9 cellular contexts compared by ENCODE assay signal in the genomic region with DNA sequence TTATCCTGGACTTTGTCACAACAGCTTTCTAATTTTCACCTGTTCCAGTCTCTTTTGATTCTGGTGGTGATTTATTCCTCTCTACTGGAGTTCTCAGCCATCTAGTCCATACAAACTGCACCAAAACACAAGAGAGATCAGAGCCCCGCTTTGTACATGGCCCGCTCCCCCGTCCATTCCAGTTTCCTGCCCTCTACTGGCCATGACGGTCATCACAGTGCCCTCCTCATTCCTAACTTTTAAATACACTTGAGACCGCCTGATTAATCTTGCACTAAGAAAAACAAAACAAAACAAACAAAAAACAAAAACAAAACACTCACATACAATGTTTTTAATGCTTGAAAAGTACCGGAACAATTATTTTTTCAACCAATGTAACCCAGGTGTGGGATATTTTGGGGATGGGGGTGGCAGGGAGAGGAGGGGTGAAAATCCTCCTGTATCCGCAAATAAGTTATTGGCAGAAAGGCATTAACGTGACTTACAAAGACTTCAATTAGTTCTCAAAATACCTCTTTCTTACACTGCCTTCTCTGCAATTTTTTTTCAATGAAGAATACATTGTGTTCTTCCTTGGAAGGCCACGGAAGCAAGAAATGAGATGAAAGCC.
DNase-seq lines count a peak whose midpoint lies in the region; ATAC-seq, FAIRE-seq and TF ChIP-seq lines count a peak whose summit lies in the region.
"Had no signal": no experiment of that assay in that cellular context is flagged by ENCODE, and none has a peak within 500 bp of the region (broad histone marks: within the 10 kb centered on the region; RNA-seq: fewer than 3 reads in every experiment).

No MANE protein-coding gene starts in this region.

- DNase-seq in activated naive CD4-positive, alpha-beta T cell treated with anti-CD3 and anti-CD28 coated beads for 36 hours, result peak; percentile 17
- DNase-seq in activated naive CD4-positive, alpha-beta T cell treated with anti-CD3 and anti-CD28 coated beads, Interleukin-2, amount 10 ng/mL, durations not matched to agents 7 days and 5 days, result no peak
- DNase-seq in LoVo (ENCODE audit: low spot score) (peak; percentile 34), K562 (ENCODE audit: extremely low read depth in 1 of 4, low spot score in 3 of 4) (peak; percentile 66 to 76 (median 70)), mesothelial cell of epicardium (ENCODE audit: low spot score in 2 of 2, unreplicated experiment in 2 of 2) (no peak), spleen (no peak)
- DNase-seq in CD8-positive, alpha-beta T cell, result no peak

- POLR2A ChIA-PET in K562 (lab: Yijun Ruan, JAX), result no interaction called here
- POLR2A ChIA-PET in CD8-positive, alpha-beta T cell (lab: Charles Lee), result no interaction called here

- no peak for TF ChIP-seq EP300 in K562 (IDR thresholded peaks at IDR 0.05; ENCODE audit: low read length)

- TF ChIP-seq POLR2A in K562 (conservative IDR thresholded peaks at IDR 0.05), result no peak
- TF ChIP-seq POLR2A in spleen (IDR thresholded peaks at IDR 0.05), result no peak

- peak; percentile 100 for ATAC-seq in K562
- ATAC-seq in CD8-positive, alpha-beta T cell, result no peak
- no peak for ATAC-seq in GM18858 (IDR thresholded peaks at IDR 0.05; ENCODE audit: unreplicated experiment)

- H3K9me3 ChIP-seq in K562 (replicated peaks; ENCODE audit: control insufficient read depth, insufficient read depth, low read depth, low read length) (no peaks in the 10 kb centered on the region), spleen (no peaks in the 10 kb centered on the region)
- H3K9me3 ChIP-seq in CD8-positive, alpha-beta T cell (ENCODE audit: low read length), result no peaks in the 10 kb centered on the region

- FAIRE-seq in K562 (lab: Jason Lieb, UNC), result peak; percentile 84
- FAIRE-seq: colon had no signal

- peak overlapping the region; percentile 78 for H2AFZ ChIP-seq in K562 (ENCODE audit: low read depth, low read length)

- WGBS in K562 (ENCODE audit: insufficient coverage, low coverage, missing lambda C conversion rate), result under 1% methylated on average over 9 of the region's 9 CpGs
- WGBS in spleen, 5 donors, result 74 to 85% (median 77%) methylated on average over 9 of the region's 9 CpGs

- no peak overlapping the region for H3K27ac Mint-ChIP-seq in activated naive CD4-positive, alpha-beta T cell treated with anti-CD3 and anti-CD28 coated beads for 36 hours
- no peak overlapping the region for H3K27ac Mint-ChIP-seq in activated naive CD4-positive, alpha-beta T cell treated with anti-CD3 and anti-CD28 coated beads, Interleukin-2, amount 10 ng/mL, durations not matched to agents 7 days and 5 days
- H3K27ac Mint-ChIP-seq in mesothelial cell of epicardium, result peak overlapping the region; percentile 81
- no peak overlapping the region for H3K27ac Mint-ChIP-seq in CD8-positive, alpha-beta T cell

- TF ChIP-seq RAD21 in K562 (CRISPR knock-in tag; conservative IDR thresholded peaks at IDR 0.05 in 1 of 2, IDR thresholded peaks at IDR 0.05 in 1 of 2), result peak; percentile 43 to 47; a peak in 3 of 4 replicates

- H3K36me3 ChIP-seq in K562 (ENCODE audit: control insufficient read depth, insufficient read depth, low read length), result no peaks in the 10 kb centered on the region
- H3K36me3 ChIP-seq in CD8-positive, alpha-beta T cell (ENCODE audit: insufficient read depth, low read length), result no peaks in the 10 kb centered on the region
- H3K36me3 ChIP-seq in spleen, result no peaks in the 10 kb centered on the region

- no TSS peak for BruUV-seq in K562 (replicated peaks; lab: Mats Ljungman, UMichigan)

- H3K4me1 ChIP-seq in K562 (replicated peaks in 1 of 2; ENCODE audit: control insufficient read depth in 2 of 2, insufficient read depth in 2 of 2, low read length in 2 of 2) (no peaks in the 10 kb centered on the region; a peak in 1 of 5 replicates), spleen (no peaks in the 10 kb centered on the region)
- no peaks in the 10 kb centered on the region for H3K4me1 ChIP-seq in CD8-positive, alpha-beta T cell (ENCODE audit: insufficient read depth, low read length)

- H3K9me1 ChIP-seq in K562 (ENCODE audit: control insufficient read depth, insufficient read depth, low read length), result no peaks in the 10 kb centered on the region

- in situ Hi-C loops in K562 (cut with MboI), result no loop called here

- H3K9me3 Mint-ChIP-seq in activated naive CD4-positive, alpha-beta T cell treated with anti-CD3 and anti-CD28 coated beads for 36 hours, result no peaks in the 10 kb centered on the region
- H3K9me3 Mint-ChIP-seq in activated naive CD4-positive, alpha-beta T cell treated with anti-CD3 and anti-CD28 coated beads, Interleukin-2, amount 10 ng/mL, durations not matched to agents 7 days and 5 days, result no peaks in the 10 kb centered on the region
- H3K9me3 Mint-ChIP-seq in mesothelial cell of epicardium, result no peaks in the 10 kb centered on the region
- no peaks in the 10 kb centered on the region for H3K9me3 Mint-ChIP-seq in CD8-positive, alpha-beta T cell

- H3K27ac ChIP-seq in K562 (ENCODE audit: extremely low read depth, low read depth, low read length), result peak overlapping the region; percentile 74
- no peak overlapping the region for H3K27ac ChIP-seq in CD8-positive, alpha-beta T cell (ENCODE audit: low read depth, low read length)
- no peak overlapping the region for H3K27ac ChIP-seq in spleen

- H3K4me3 ChIP-seq in K562 (peak overlapping the region; percentile 37), spleen (no peak overlapping the region)
- no peak overlapping the region for H3K4me3 ChIP-seq in CD8-positive, alpha-beta T cell (ENCODE audit: low read depth, low read length)

- peak overlapping the region; percentile 58 for H3K4me2 ChIP-seq in K562 (ENCODE audit: insufficient read depth, low read length)

- no peaks in the 10 kb centered on the region for H4K20me1 ChIP-seq in K562 (replicated peaks; ENCODE audit: control insufficient read depth, insufficient read depth, low read length)

- H3K4me1 Mint-ChIP-seq in activated naive CD4-positive, alpha-beta T cell treated with anti-CD3 and anti-CD28 coated beads for 36 hours (ENCODE audit: low read depth), result no peaks in the 10 kb centered on the region
- H3K4me1 Mint-ChIP-seq in activated naive CD4-positive, alpha-beta T cell treated with anti-CD3 and anti-CD28 coated beads, Interleukin-2, amount 10 ng/mL, durations not matched to agents 7 days and 5 days, result no peaks in the 10 kb centered on the region
- H3K4me1 Mint-ChIP-seq in mesothelial cell of epicardium, result peaks cover 21% of the 10 kb centered on the region
- no peaks in the 10 kb centered on the region for H3K4me1 Mint-ChIP-seq in CD8-positive, alpha-beta T cell (ENCODE audit: low read depth)

- H3K79me2 ChIP-seq in K562 (ENCODE audit: control insufficient read depth, insufficient read depth, low read length), result no peaks in the 10 kb centered on the region

- CTCF ChIA-PET in activated naive CD4-positive, alpha-beta T cell treated with anti-CD3 and anti-CD28 coated beads for 36 hours (lab: Charles Lee), result no interaction called here
- CTCF ChIA-PET in activated naive CD4-positive, alpha-beta T cell treated with anti-CD3 and anti-CD28 coated beads, Interleukin-2, amount 10 ng/mL, durations not matched to agents 7 days and 5 days (lab: Charles Lee), result interaction anchor here (1.3 kb wide), 1 partner anchor 11 kb away, joined by 5 read pairs; no protein-coding TSS in a partner anchor
- CTCF ChIA-PET in K562 (lab: Yijun Ruan, JAX; ENCODE audit: low intra/inter-chr PET ratio), result no interaction called here
- CTCF ChIA-PET in CD8-positive, alpha-beta T cell (lab: Charles Lee), result no interaction called here

- TF ChIP-seq CTCF in K562 (IDR thresholded peaks at IDR 0.05 in 2 of 3, conservative IDR thresholded peaks at IDR 0.05 in 1 of 3; ENCODE audit: insufficient read depth in 2 of 3, low read depth in 1 of 3, low read length in 3 of 3), result peak; percentile 60 to 78 (median 78)
- peak; percentile 61 for TF ChIP-seq CTCF in mesothelial cell of epicardium (IDR thresholded peaks at IDR 0.05; ENCODE audit: unreplicated experiment)
- TF ChIP-seq CTCF in CD8-positive, alpha-beta T cell (IDR thresholded peaks at IDR 0.05), result no peak
- TF ChIP-seq CTCF in spleen (IDR thresholded peaks at IDR 0.05 in 8 of 11, conservative IDR thresholded peaks at IDR 0.05 in 3 of 11), result peak in 1 of 11 experiments; percentile 18

- H3K9ac ChIP-seq in K562 (ENCODE audit: insufficient read depth in 1 of 2, low read depth in 2 of 2, low read length in 2 of 2), result peak overlapping the region in 1 of 2 experiments; percentile 67; a peak in 2 of 4 replicates

- H3K36me3 Mint-ChIP-seq in activated naive CD4-positive, alpha-beta T cell treated with anti-CD3 and anti-CD28 coated beads for 36 hours (ENCODE audit: low read depth), result no peaks in the 10 kb centered on the region
- no peaks in the 10 kb centered on the region for H3K36me3 Mint-ChIP-seq in activated naive CD4-positive, alpha-beta T cell treated with anti-CD3 and anti-CD28 coated beads, Interleukin-2, amount 10 ng/mL, durations not matched to agents 7 days and 5 days
- H3K36me3 Mint-ChIP-seq in mesothelial cell of epicardium, result no peaks in the 10 kb centered on the region
- no peaks in the 10 kb centered on the region for H3K36me3 Mint-ChIP-seq in CD8-positive, alpha-beta T cell

- H3K27me3 Mint-ChIP-seq in activated naive CD4-positive, alpha-beta T cell treated with anti-CD3 and anti-CD28 coated beads for 36 hours (ENCODE audit: low read depth), result peaks cover 11% of the 10 kb centered on the region
- H3K27me3 Mint-ChIP-seq in activated naive CD4-positive, alpha-beta T cell treated with anti-CD3 and anti-CD28 coated beads, Interleukin-2, amount 10 ng/mL, durations not matched to agents 7 days and 5 days, result no peaks in the 10 kb centered on the region
- no peaks in the 10 kb centered on the region for H3K27me3 Mint-ChIP-seq in mesothelial cell of epicardium (ENCODE audit: low read depth)
- peaks cover 2% of the 10 kb centered on the region for H3K27me3 Mint-ChIP-seq in CD8-positive, alpha-beta T cell (ENCODE audit: low read depth)

- no peak overlapping the region for H3K4me3 Mint-ChIP-seq in activated naive CD4-positive, alpha-beta T cell treated with anti-CD3 and anti-CD28 coated beads for 36 hours
- H3K4me3 Mint-ChIP-seq in activated naive CD4-positive, alpha-beta T cell treated with anti-CD3 and anti-CD28 coated beads, Interleukin-2, amount 10 ng/mL, durations not matched to agents 7 days and 5 days, result no peak overlapping the region
- peak overlapping the region; percentile 76 for H3K4me3 Mint-ChIP-seq in mesothelial cell of epicardium
- no peak overlapping the region for H3K4me3 Mint-ChIP-seq in CD8-positive, alpha-beta T cell

- no peaks in the 10 kb centered on the region for H3K27me3 ChIP-seq in K562 (ENCODE audit: control insufficient read depth in 2 of 2, insufficient read depth in 2 of 2, low read length in 2 of 2)
- H3K27me3 ChIP-seq in CD8-positive, alpha-beta T cell (ENCODE audit: insufficient read depth, low read length), result no peaks in the 10 kb centered on the region
- H3K27me3 ChIP-seq in spleen (replicated peaks in 1 of 7), result no peaks in the 10 kb centered on the region

- intact Hi-C loops in activated naive CD4-positive, alpha-beta T cell treated with anti-CD3 and anti-CD28 coated beads for 36 hours (cut with micrococcal nuclease), result loop anchor here (1.0 kb wide), 2 partner anchors 87 to 134 kb away; no protein-coding TSS in a partner anchor
- intact Hi-C loops in K562 (cut with micrococcal nuclease) (loop anchor here (5.0 kb wide), 1 partner anchor 88 kb away; no protein-coding TSS in a partner anchor), spleen (cut with DNase I; ENCODE audit: low total_unique reads) (no loop called here)
- intact Hi-C loops in CD8-positive, alpha-beta T cell (cut with DNase I, micrococcal nuclease), result no loop called here

Comparison
In these comparisons a context has a peak if more than half of its experiments do, and no peak if none do; other contexts are left out.
1. DNase-seq: peak in activated naive CD4-positive, alpha-beta T cell treated with anti-CD3 and anti-CD28 coated beads for 36 hours (single experiment), LoVo (single experiment) and K562 (4 of 4); none in activated naive CD4-positive, alpha-beta T cell treated with anti-CD3 and anti-CD28 coated beads, Interleukin-2, amount 10 ng/mL, durations not matched to agents 7 days and 5 days (single experiment), mesothelial cell of epicardium (0 of 2), CD8-positive, alpha-beta T cell (0 of 7) and spleen (single experiment).
2. intact Hi-C loops: an anchor here in activated naive CD4-positive, alpha-beta T cell treated with anti-CD3 and anti-CD28 coated beads for 36 hours (1.0 kb wide) and K562 (5.0 kb wide); none called in CD8-positive, alpha-beta T cell and spleen.